ENCODE assay signal across 8 cellular contexts in the genomic region with DNA sequence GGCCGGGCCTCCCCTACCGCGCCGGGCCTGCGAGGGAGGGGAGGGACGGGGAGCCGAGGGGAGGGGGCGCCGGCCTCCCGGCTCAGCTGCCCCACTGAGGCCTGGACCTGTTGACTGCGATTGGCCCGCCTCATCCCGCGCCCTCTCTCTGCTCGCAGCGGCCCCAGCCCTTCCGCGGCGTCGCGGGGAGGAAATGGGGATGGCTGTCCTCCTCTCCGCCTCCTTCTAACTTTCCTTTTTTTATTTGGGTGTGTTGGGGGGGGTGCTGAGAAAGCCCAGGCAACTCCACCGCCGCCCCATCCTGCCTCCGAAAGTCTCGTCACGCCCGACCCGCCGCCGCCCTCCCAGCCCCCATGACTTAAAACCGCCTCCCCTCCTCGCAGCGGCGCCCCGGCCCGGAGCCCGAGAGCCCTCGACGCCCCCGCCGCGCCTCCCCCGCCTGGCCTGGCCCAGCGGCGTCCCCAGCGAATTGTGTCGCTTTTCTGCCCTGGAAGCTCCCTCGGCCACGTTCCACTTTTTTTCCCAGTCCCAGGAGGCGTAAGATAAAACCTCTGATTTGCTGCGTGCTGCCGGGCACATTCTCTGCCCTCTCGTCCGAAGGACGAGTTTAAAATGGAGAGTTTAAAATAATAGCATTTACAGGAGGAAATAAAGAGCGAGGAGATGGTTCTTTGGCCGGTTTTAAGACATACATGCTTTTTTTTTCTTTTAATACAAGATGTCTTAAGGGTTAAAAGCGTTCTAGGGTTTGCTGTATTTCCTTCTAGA. TPM values are rescaled to one million over a fixed set of nuclear protein-coding genes. Genes with fewer than 3 reads are reported as not detected.
DNase-seq lines count a peak whose midpoint lies in the region; ATAC-seq, FAIRE-seq and TF ChIP-seq lines count a peak whose summit lies in the region.

No MANE protein-coding gene starts in this region.

- peaks cover 31% of the 10 kb centered on the region for H3K4me1 Mint-ChIP-seq in activated naive CD8-positive, alpha-beta T cell treated with anti-CD3 and anti-CD28 coated beads, Interleukin-2, amount 50 U/mL, for 24 hours

- peak overlapping the region; percentile 79 for H3K4me3 Mint-ChIP-seq in activated naive CD8-positive, alpha-beta T cell treated with anti-CD3 and anti-CD28 coated beads, Interleukin-2, amount 50 U/mL, for 24 hours

- ATAC-seq in HG03521 (IDR thresholded peaks at IDR 0.05; ENCODE audit: unreplicated experiment), result peak; percentile 32
- peak; percentile 65 for ATAC-seq in activated naive CD8-positive, alpha-beta T cell treated with anti-CD3 and anti-CD28 coated beads, Interleukin-2, amount 50 U/mL, for 24 hours
- ATAC-seq in heart left ventricle, result peak; percentile 60 to 83 (median 78)

- peak overlapping the region; percentile 93 for H3K27ac Mint-ChIP-seq in activated naive CD8-positive, alpha-beta T cell treated with anti-CD3 and anti-CD28 coated beads, Interleukin-2, amount 50 U/mL, for 24 hours

- H3K4me3 ChIP-seq in BLaER1 (peak overlapping the region; percentile 28; the same call in 1 of the 2 replicates), SJSA1 (peak overlapping the region; percentile 64), heart left ventricle (peak overlapping the region; percentile 54 to 85 (median 71)), parathyroid adenoma (ENCODE audit: low read depth, low read length) (peak overlapping the region; percentile 80)

- H4K20me1 ChIP-seq in BLaER1, result peaks cover 88% of the 10 kb centered on the region

- H3K36me3 Mint-ChIP-seq in activated naive CD8-positive, alpha-beta T cell treated with anti-CD3 and anti-CD28 coated beads, Interleukin-2, amount 50 U/mL, for 24 hours (ENCODE audit: low read depth), result no peaks in the 10 kb centered on the region

- no peaks in the 10 kb centered on the region; the same call in 1 of the 2 replicates for H3K4me1 ChIP-seq in BLaER1
- H3K4me1 ChIP-seq in SJSA1 (replicated peaks), result peaks cover 17% of the 10 kb centered on the region
- peaks cover 0 to 18% (median 4%) of the 10 kb centered on the region in 12 donors for H3K4me1 ChIP-seq in heart left ventricle
- peaks cover 4% of the 10 kb centered on the region for H3K4me1 ChIP-seq in parathyroid adenoma

- peak in 1 of 2 donors; percentile 20 for TF ChIP-seq POLR2A in heart left ventricle (IDR thresholded peaks at IDR 0.05)

- peak overlapping the region; percentile 60 for H2AFZ ChIP-seq in parathyroid adenoma

- H3K4me2 ChIP-seq in BLaER1 (peak overlapping the region; percentile 72), parathyroid adenoma (ENCODE audit: low read length) (peak overlapping the region; percentile 73)

- DNase-seq in GM19239 (ENCODE audit: insufficient read length, low spot score), result no peak
- DNase-seq in SJSA1 (ENCODE audit: low read depth in 1 of 2, low spot score in 2 of 2), result peak; percentile 82 to 90
- peak; percentile 63 for DNase-seq in activated naive CD8-positive, alpha-beta T cell treated with anti-CD3 and anti-CD28 coated beads, Interleukin-2, amount 50 U/mL, for 24 hours
- DNase-seq in heart left ventricle, result peak; percentile 88 to 92 (median 90)
- DNase-seq in ecto neural progenitor cell (ENCODE audit: low spot score), result no peak

- H3K27me3 ChIP-seq in BLaER1 (peaks cover 100% of the 10 kb centered on the region), SJSA1 (replicated peaks) (no peaks in the 10 kb centered on the region), heart left ventricle (no peaks in the 10 kb centered on the region), parathyroid adenoma (ENCODE audit: control insufficient read depth, insufficient read depth, low read length) (no peaks in the 10 kb centered on the region)

- H3K36me3 ChIP-seq in BLaER1, result no peaks in the 10 kb centered on the region
- no peaks in the 10 kb centered on the region for H3K36me3 ChIP-seq in SJSA1
- no peaks in the 10 kb centered on the region for H3K36me3 ChIP-seq in heart left ventricle
- H3K36me3 ChIP-seq in parathyroid adenoma (ENCODE audit: control insufficient read depth, insufficient read depth, low read length), result no peaks in the 10 kb centered on the region

- peaks cover 49% of the 10 kb centered on the region for H3K27me3 Mint-ChIP-seq in activated naive CD8-positive, alpha-beta T cell treated with anti-CD3 and anti-CD28 coated beads, Interleukin-2, amount 50 U/mL, for 24 hours

- H3K9ac ChIP-seq in BLaER1 (no peak overlapping the region), parathyroid adenoma (peak overlapping the region; percentile 0)

- H3K9me3 Mint-ChIP-seq in activated naive CD8-positive, alpha-beta T cell treated with anti-CD3 and anti-CD28 coated beads, Interleukin-2, amount 50 U/mL, for 24 hours, result no peaks in the 10 kb centered on the region

- H3K79me2 ChIP-seq in parathyroid adenoma, result no peaks in the 10 kb centered on the region

- intact Hi-C loops in heart left ventricle (cut with DNase I), result loop anchor here in 2 of 10 donors (2.0 to 10.0 kb wide), 3 partner anchors 30 to 798 kb away; a partner anchor contains a TSS

- 0% methylated on average over 11 to 59 of the region's 59 CpGs for WGBS in heart left ventricle, 4 donors

- no peak for TF ChIP-seq CTCF in heart left ventricle (IDR thresholded peaks at IDR 0.05)
- no peak for TF ChIP-seq CTCF in parathyroid adenoma (IDR thresholded peaks at IDR 0.05)

- FAIRE-seq in GM19239 (lab: Jason Lieb, UNC), result peak; percentile 82

- H3K9me3 ChIP-seq in BLaER1, result no peaks in the 10 kb centered on the region
- no peaks in the 10 kb centered on the region for H3K9me3 ChIP-seq in SJSA1 (replicated peaks)
- no peaks in the 10 kb centered on the region for H3K9me3 ChIP-seq in heart left ventricle
- H3K9me3 ChIP-seq in parathyroid adenoma (ENCODE audit: control insufficient read depth, low read length), result no peaks in the 10 kb centered on the region

- H3K27ac ChIP-seq in BLaER1 (no peak overlapping the region), SJSA1 (peak overlapping the region; percentile 91), heart left ventricle (peak overlapping the region; percentile 95 to 99 (median 98)), parathyroid adenoma (peak overlapping the region; percentile 85)

RNA-seq across cellular contexts. Expression of a gene that starts 0.9 kb away (rescaled TPM):
- 0.72 and 1.7 TPM in 2 replicates for total RNA-seq in SJSA1 (2014; rRNA removed; shearing (Covaris generic))
- 1 to 10 TPM; 2.3 to 5.4 (median 3.6) TPM for total RNA-seq in heart left ventricle
- polyA plus RNA-seq in heart left ventricle, result under 1 TPM; 0.61 to 0.75 TPM

RNA-seq across cellular contexts. Expression of a gene that starts 7.7 kb away (rescaled TPM):
- total RNA-seq in SJSA1 (2014; rRNA removed; shearing (Covaris generic)), result 21.7 and 35.3 TPM in 2 replicates
- total RNA-seq in heart left ventricle, result 10 to 100 TPM; 17.1 to 30.7 (median 25.2) TPM
- polyA plus RNA-seq in heart left ventricle, result 10 to 100 TPM; 16.0 to 30.3 TPM

Comparison
In these comparisons a context has a peak if more than half of its experiments do, and no peak if none do; other contexts are left out.
1. H3K4me3 ChIP-seq: peak in every context shown above with its lines; median percentile 80 in parathyroid adenoma; 71 in heart left ventricle; 64 in SJSA1; 28 in BLaER1.
2. DNase-seq: peak in SJSA1 (2 of 2), activated naive CD8-positive, alpha-beta T cell treated with anti-CD3 and anti-CD28 coated beads, Interleukin-2, amount 50 U/mL, for 24 hours (single experiment) and heart left ventricle (5 of 5); none in GM19239 (single experiment) and ecto neural progenitor cell (single experiment).
3. Peak in every context shown above with its lines, with median percentiles within 50 percentile points of each other: ATAC-seq.